27 cellular contexts compared by ENCODE assay signal in genomic region chr5:96829336-96829735, GRCh38. TPM values are rescaled to one million over a fixed set of nuclear protein-coding genes. Genes with fewer than 3 reads are reported as not detected.
"Had no signal": no experiment of that assay in that cellular context is flagged by ENCODE, and none has a peak within 500 bp of the region (broad histone marks: within the 10 kb centered on the region; RNA-seq: fewer than 3 reads in every experiment).

No MANE protein-coding gene starts in this region.

- H3K9me3 Mint-ChIP-seq: activated CD4-positive, alpha-beta T cell treated with anti-CD3 and anti-CD28 coated beads, Interleukin-2, amount 10 ng/mL, durations not matched to agents 7 days and 5 days; activated CD8-positive, alpha-beta T cell treated with anti-CD3 and anti-CD28 coated beads for 36 hours; activated naive CD4-positive, alpha-beta T cell treated with anti-CD3 and anti-CD28 coated beads for 36 hours; activated naive CD4-positive, alpha-beta T cell treated with anti-CD3 and anti-CD28 coated beads, Interleukin-2, amount 50 U/mL, for 24 hours; activated naive CD8-positive, alpha-beta T cell treated with anti-CD3 and anti-CD28 coated beads, Interleukin-2, amount 10 ng/mL, durations not matched to agents 7 days and 5 days; activated T-cell treated with anti-CD3 and anti-CD28 coated beads, Interleukin-2, amount 50 U/mL, for 4 hours; activated T-helper 17 cell treated with anti-CD3 and anti-CD28 coated beads, Interleukin-2, amount 50 U/mL, for 72 hours; WTC11 had no signal

- H3K27me3 Mint-ChIP-seq: activated CD8-positive, alpha-beta T cell treated with anti-CD3 and anti-CD28 coated beads for 36 hours; activated naive CD4-positive, alpha-beta T cell treated with anti-CD3 and anti-CD28 coated beads, Interleukin-2, amount 50 U/mL, for 24 hours; activated T-helper 17 cell treated with anti-CD3 and anti-CD28 coated beads, Interleukin-2, amount 50 U/mL, for 72 hours; brain had no signal

- H3K4me1 ChIP-seq: ascending aorta, breast epithelium, colonic mucosa, esophagus muscularis mucosa, gastrocnemius medialis had no signal

- H3K36me3 Mint-ChIP-seq: activated naive CD4-positive, alpha-beta T cell treated with anti-CD3 and anti-CD28 coated beads, Interleukin-2, amount 50 U/mL, for 24 hours; brain; WTC11 had no signal

- H3K4me1 Mint-ChIP-seq: brain, WTC11 had no signal

- H3K36me3 ChIP-seq: ascending aorta, breast epithelium, cardiac muscle cell, colonic mucosa, esophagus muscularis mucosa, gastrocnemius medialis, heart right ventricle had no signal

- H3K4me3 Mint-ChIP-seq: activated CD4-positive, alpha-beta T cell treated with anti-CD3 and anti-CD28 coated beads, Interleukin-2, amount 10 ng/mL, durations not matched to agents 7 days and 5 days; activated CD8-positive, alpha-beta T cell treated with anti-CD3 and anti-CD28 coated beads for 36 hours; activated naive CD4-positive, alpha-beta T cell treated with anti-CD3 and anti-CD28 coated beads for 36 hours; activated naive CD4-positive, alpha-beta T cell treated with anti-CD3 and anti-CD28 coated beads, Interleukin-2, amount 50 U/mL, for 24 hours; activated naive CD8-positive, alpha-beta T cell treated with anti-CD3 and anti-CD28 coated beads, Interleukin-2, amount 10 ng/mL, durations not matched to agents 7 days and 5 days; activated T-cell treated with anti-CD3 and anti-CD28 coated beads, Interleukin-2, amount 50 U/mL, for 4 hours; activated T-helper 17 cell treated with anti-CD3 and anti-CD28 coated beads, Interleukin-2, amount 50 U/mL, for 72 hours; brain; WTC11 had no signal

- H3K4me3 ChIP-seq: ascending aorta, breast epithelium, cardiac muscle cell, colonic mucosa, esophagus muscularis mucosa, gastrocnemius medialis, heart right ventricle had no signal

- H3K27ac ChIP-seq: ascending aorta, breast epithelium, cardiac muscle cell, colonic mucosa, esophagus muscularis mucosa, foreskin keratinocyte, gastrocnemius medialis, heart right ventricle, VCaP had no signal

- H3K27me3 ChIP-seq: ascending aorta, breast epithelium, cardiac muscle cell, colonic mucosa, esophagus muscularis mucosa, foreskin keratinocyte, gastrocnemius medialis, heart right ventricle had no signal

- ATAC-seq: activated CD8-positive, alpha-beta T cell treated with anti-CD3 and anti-CD28 coated beads for 36 hours; activated T-cell treated with anti-CD3 and anti-CD28 coated beads, Interleukin-2, amount 50 U/mL, for 4 hours; activated T-helper 17 cell treated with anti-CD3 and anti-CD28 coated beads, Interleukin-2, amount 50 U/mL, for 72 hours; foreskin keratinocyte; gastrocnemius medialis; heart right ventricle; WTC11 had no signal

- H3K9me3 ChIP-seq: ascending aorta, breast epithelium, colonic mucosa, esophagus muscularis mucosa, gastrocnemius medialis, heart right ventricle had no signal

- H3K27ac Mint-ChIP-seq: activated CD4-positive, alpha-beta T cell treated with anti-CD3 and anti-CD28 coated beads, Interleukin-2, amount 10 ng/mL, durations not matched to agents 7 days and 5 days; activated CD8-positive, alpha-beta T cell treated with anti-CD3 and anti-CD28 coated beads for 36 hours; activated naive CD4-positive, alpha-beta T cell treated with anti-CD3 and anti-CD28 coated beads for 36 hours; activated naive CD4-positive, alpha-beta T cell treated with anti-CD3 and anti-CD28 coated beads, Interleukin-2, amount 50 U/mL, for 24 hours; activated naive CD8-positive, alpha-beta T cell treated with anti-CD3 and anti-CD28 coated beads, Interleukin-2, amount 10 ng/mL, durations not matched to agents 7 days and 5 days; activated T-helper 17 cell treated with anti-CD3 and anti-CD28 coated beads, Interleukin-2, amount 50 U/mL, for 72 hours; brain; WTC11 had no signal

- DNase-seq: activated CD4-positive, alpha-beta T cell treated with anti-CD3 and anti-CD28 coated beads for 1 hour; activated CD4-positive, alpha-beta T cell treated with anti-CD3 and anti-CD28 coated beads for 4 hours; activated CD4-positive, alpha-beta T cell treated with anti-CD3 and anti-CD28 coated beads, Interleukin-2, amount 10 ng/mL, durations not matched to agents 7 days and 5 days; activated CD4-positive, alpha-beta T cell treated with anti-CD3 and anti-CD28 coated beads, Interleukin-2, amount 50 U/mL, for 48 hours; activated CD8-positive, alpha-beta memory T cell treated with anti-CD3 and anti-CD28 coated beads for 24 hours; activated CD8-positive, alpha-beta T cell treated with anti-CD3 and anti-CD28 coated beads for 36 hours; activated effector memory CD4-positive, alpha-beta T cell treated with anti-CD3 and anti-CD28 coated beads, Interleukin-2, amount 50 U/mL, for 16 hours; activated naive CD4-positive, alpha-beta T cell treated with anti-CD3 and anti-CD28 coated beads for 36 hours; activated naive CD8-positive, alpha-beta T cell treated with anti-CD3 and anti-CD28 coated beads, Interleukin-2, amount 10 ng/mL, durations not matched to agents 7 days and 5 days; activated T-cell treated with anti-CD3 and anti-CD28 coated beads, Interleukin-2, amount 50 U/mL, for 4 hours; central memory CD4-positive, alpha-beta T cell; cerebellar nuclear complex; colonic mucosa; effector CD8-positive, alpha-beta T cell; foreskin keratinocyte; gastrocnemius medialis; heart right ventricle; T-helper 2 cell had no signal

RNA-seq across cellular contexts. Expression of gene ERAP2, which starts 47.0 kb away (rescaled TPM):
- total RNA-seq: cardiac muscle cell had no signal
